Comparison of ENCODE assay signal across 9 cellular contexts in the genomic region with DNA sequence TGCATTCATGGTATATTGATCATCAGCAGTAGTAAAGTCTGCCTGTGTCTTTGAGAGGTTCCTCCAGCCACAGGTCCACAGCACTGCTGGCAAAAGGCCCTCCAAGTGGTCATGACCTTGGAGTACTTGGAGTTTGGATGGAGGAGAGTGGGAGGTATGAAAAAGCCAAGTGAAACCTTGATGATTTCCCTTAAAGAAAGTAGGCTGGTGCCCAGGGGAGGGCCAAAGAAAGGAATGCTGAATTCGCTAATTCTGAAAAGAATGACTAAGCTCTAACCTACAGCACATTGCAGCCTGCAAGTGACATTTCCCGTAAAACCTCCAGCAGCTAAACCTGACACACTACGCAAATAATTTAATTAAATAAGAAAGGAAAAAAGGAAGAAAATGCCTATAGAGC.
DNase-seq lines count a peak whose midpoint lies in the region; ATAC-seq and TF ChIP-seq lines count a peak whose summit lies in the region.
"Had no signal": no experiment of that assay in that cellular context is flagged by ENCODE, and none has a peak within 500 bp of the region (broad histone marks: within the 10 kb centered on the region; RNA-seq: fewer than 3 reads in every experiment).

No MANE protein-coding gene starts in this region.

- H3K4me1 ChIP-seq in heart right ventricle = peaks cover 0 to 23% (median 0%) of the 10 kb centered on the region in 9 donors

- H3K4me1 Mint-ChIP-seq in WTC11 = peaks cover 16% of the 10 kb centered on the region
- peaks cover 71% of the 10 kb centered on the region for H3K4me1 Mint-ChIP-seq in stimulated activated naive CD8-positive, alpha-beta T cell treated with anti-CD3 and anti-CD28 coated beads, Interleukin-15, amount 100 ng/mL, for 72 hours

- H3K9me3 ChIP-seq in heart right ventricle = peaks cover 0 to 21% (median 13%) of the 10 kb centered on the region in 11 donors

- 0 out of 2 replicates have a peak, but pooled peaks cover 4% of the 10 kb centered on the region for H3K27me3 Mint-ChIP-seq in WTC11 (ENCODE audit: low read depth)
- no peaks in the 10 kb centered on the region for H3K27me3 Mint-ChIP-seq in stimulated activated naive CD8-positive, alpha-beta T cell treated with anti-CD3 and anti-CD28 coated beads, Interleukin-15, amount 100 ng/mL, for 72 hours

- TF ChIP-seq CTCF in heart right ventricle (IDR thresholded peaks at IDR 0.05) (no peak), WTC11 (IDR thresholded peaks at IDR 0.05) (no peak)

- H3K36me3 Mint-ChIP-seq in WTC11 = peaks cover 10% of the 10 kb centered on the region

- no peak for DNase-seq in Right ventricle myocardium superior
- no peak for DNase-seq in heart right ventricle
- no peak for DNase-seq in WTC11 (ENCODE audit: low spot score)
- DNase-seq in stimulated activated naive CD8-positive, alpha-beta T cell treated with anti-CD3 and anti-CD28 coated beads, Interleukin-15, amount 100 ng/mL, for 72 hours = no peak
- DNase-seq in DMS114 treated with DMSO at 0.1 percent for 48 hours (lab: John Stamatoyannopoulos, UW; ENCODE audit: unreplicated experiment) = no peak
- no peak for DNase-seq in stimulated activated naive CD4-positive, alpha-beta T cell treated with Interleukin-2 at 50 U/mL for 16 hours (lab: John Stamatoyannopoulos, UW)
- DNase-seq: effector CD4-positive, alpha-beta T cell had no signal

- CTCF ChIA-PET in WTC11 (lab: Charles Lee) = interaction anchor here (1.0 to 1.9 kb wide), 2 partner anchors 12 to 338 kb away, joined by 4 to 9 read pairs; no protein-coding TSS in a partner anchor

- H3K4me3 ChIP-seq in heart right ventricle = no peak overlapping the region

- ATAC-seq in Right ventricle myocardium superior (ENCODE audit: poor library complexity) (peak; percentile 15), heart right ventricle (no peak), WTC11 (peak; percentile 80), esophagus mucosa (peak; percentile 72), GM18868 (IDR thresholded peaks at IDR 0.05; ENCODE audit: unreplicated experiment) (no peak)
- no peak for ATAC-seq in stimulated activated naive CD8-positive, alpha-beta T cell treated with anti-CD3 and anti-CD28 coated beads, Interleukin-15, amount 100 ng/mL, for 72 hours

- POLR2A ChIA-PET in WTC11 (lab: Charles Lee) = interaction anchor here (1.2 kb wide), 1 partner anchor 12 kb away, joined by 3 read pairs; no protein-coding TSS in a partner anchor

- H3K27ac Mint-ChIP-seq in WTC11 = no peak overlapping the region
- H3K27ac Mint-ChIP-seq in stimulated activated naive CD8-positive, alpha-beta T cell treated with anti-CD3 and anti-CD28 coated beads, Interleukin-15, amount 100 ng/mL, for 72 hours = peak overlapping the region; percentile 54 to 84

- peaks cover 18% of the 10 kb centered on the region for H3K9me3 Mint-ChIP-seq in WTC11
- H3K9me3 Mint-ChIP-seq in stimulated activated naive CD8-positive, alpha-beta T cell treated with anti-CD3 and anti-CD28 coated beads, Interleukin-15, amount 100 ng/mL, for 72 hours = peaks cover 12 to 19% of the 10 kb centered on the region in 2 donors

- intact Hi-C loops in Right ventricle myocardium superior (cut with DNase I) (no loop called here), heart right ventricle (cut with DNase I) (loop anchor here in 1 of 10 donors (5.0 kb wide), 1 partner anchor 333 kb away; no protein-coding TSS in a partner anchor)

- WGBS in heart right ventricle, 2 donors = 71 to 92% methylated on average over 3 of the region's 3 CpGs

- H3K27me3 ChIP-seq in heart right ventricle = peaks cover 0 to 18% (median 0%) of the 10 kb centered on the region in 7 donors

- H3K36me3 ChIP-seq in heart right ventricle = no peaks in the 10 kb centered on the region

- no peak overlapping the region for H3K27ac ChIP-seq in heart right ventricle

- no peak overlapping the region for H3K4me3 Mint-ChIP-seq in WTC11
- peak overlapping the region; percentile 45 to 47 for H3K4me3 Mint-ChIP-seq in stimulated activated naive CD8-positive, alpha-beta T cell treated with anti-CD3 and anti-CD28 coated beads, Interleukin-15, amount 100 ng/mL, for 72 hours

TF ChIP-seq in WTC11, 78 proteins besides CTCF, POLR2A, EP300 and RAD21 (continues in another document):
- TF ChIP-seq, protein P1, sequence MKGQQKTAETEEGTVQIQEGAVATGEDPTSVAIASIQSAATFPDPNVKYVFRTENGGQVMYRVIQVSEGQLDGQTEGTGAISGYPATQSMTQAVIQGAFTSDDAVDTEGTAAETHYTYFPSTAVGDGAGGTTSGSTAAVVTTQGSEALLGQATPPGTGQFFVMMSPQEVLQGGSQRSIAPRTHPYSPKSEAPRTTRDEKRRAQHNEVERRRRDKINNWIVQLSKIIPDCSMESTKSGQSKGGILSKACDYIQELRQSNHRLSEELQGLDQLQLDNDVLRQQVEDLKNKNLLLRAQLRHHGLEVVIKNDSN (CRISPR knock-in tag; IDR thresholded peaks at IDR 0.05) = no peak
- TF ChIP-seq, protein P2, sequence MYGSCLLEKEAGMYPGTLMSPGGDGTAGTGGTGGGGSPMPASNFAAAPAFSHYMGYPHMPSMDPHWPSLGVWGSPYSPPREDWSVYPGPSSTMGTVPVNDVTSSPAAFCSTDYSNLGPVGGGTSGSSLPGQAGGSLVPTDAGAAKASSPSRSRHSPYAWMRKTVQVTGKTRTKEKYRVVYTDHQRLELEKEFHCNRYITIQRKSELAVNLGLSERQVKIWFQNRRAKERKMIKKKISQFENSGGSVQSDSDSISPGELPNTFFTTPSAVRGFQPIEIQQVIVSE (CRISPR knock-in tag; IDR thresholded peaks at IDR 0.05; ENCODE audit: borderline replicate concordance) = no peak
- TF ChIP-seq KAT7 (CRISPR knock-in tag; IDR thresholded peaks at IDR 0.05; ENCODE audit: borderline replicate concordance) (no peak), JAZF1 (CRISPR knock-in tag; IDR thresholded peaks at IDR 0.05) (no peak), EMX1 (CRISPR knock-in tag; IDR thresholded peaks at IDR 0.05) (no peak), ZNF263 (CRISPR knock-in tag; IDR thresholded peaks at IDR 0.05; ENCODE audit: low read depth) (no peak), SMAD3 (CRISPR knock-in tag; IDR thresholded peaks at IDR 0.05; ENCODE audit: borderline replicate concordance) (no peak), ATF1 (CRISPR knock-in tag; IDR thresholded peaks at IDR 0.05) (no peak), PRRX2 (CRISPR knock-in tag; IDR thresholded peaks at IDR 0.05) (no peak), NFE2L1 (CRISPR knock-in tag; IDR thresholded peaks at IDR 0.05) (no peak), CREM (CRISPR knock-in tag; IDR thresholded peaks at IDR 0.05) (no peak), ZNF416 (CRISPR knock-in tag; IDR thresholded peaks at IDR 0.05) (no peak), SMAD4 (CRISPR knock-in tag; IDR thresholded peaks at IDR 0.05) (no peak), ZNF671 (CRISPR knock-in tag; IDR thresholded peaks at IDR 0.05) (no peak), JUN (CRISPR knock-in tag; IDR thresholded peaks at IDR 0.05) (no peak)
- TF ChIP-seq, protein P3, sequence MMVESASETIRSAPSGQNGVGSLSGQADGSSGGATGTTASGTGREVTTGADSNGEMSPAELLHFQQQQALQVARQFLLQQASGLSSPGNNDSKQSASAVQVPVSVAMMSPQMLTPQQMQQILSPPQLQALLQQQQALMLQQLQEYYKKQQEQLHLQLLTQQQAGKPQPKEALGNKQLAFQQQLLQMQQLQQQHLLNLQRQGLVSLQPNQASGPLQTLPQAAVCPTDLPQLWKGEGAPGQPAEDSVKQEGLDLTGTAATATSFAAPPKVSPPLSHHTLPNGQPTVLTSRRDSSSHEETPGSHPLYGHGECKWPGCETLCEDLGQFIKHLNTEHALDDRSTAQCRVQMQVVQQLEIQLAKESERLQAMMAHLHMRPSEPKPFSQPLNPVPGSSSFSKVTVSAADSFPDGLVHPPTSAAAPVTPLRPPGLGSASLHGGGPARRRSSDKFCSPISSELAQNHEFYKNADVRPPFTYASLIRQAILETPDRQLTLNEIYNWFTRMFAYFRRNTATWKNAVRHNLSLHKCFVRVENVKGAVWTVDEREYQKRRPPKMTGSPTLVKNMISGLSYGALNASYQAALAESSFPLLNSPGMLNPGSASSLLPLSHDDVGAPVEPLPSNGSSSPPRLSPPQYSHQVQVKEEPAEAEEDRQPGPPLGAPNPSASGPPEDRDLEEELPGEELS (CRISPR knock-in tag; IDR thresholded peaks at IDR 0.05) = no peak
- TF ChIP-seq, protein P4, sequence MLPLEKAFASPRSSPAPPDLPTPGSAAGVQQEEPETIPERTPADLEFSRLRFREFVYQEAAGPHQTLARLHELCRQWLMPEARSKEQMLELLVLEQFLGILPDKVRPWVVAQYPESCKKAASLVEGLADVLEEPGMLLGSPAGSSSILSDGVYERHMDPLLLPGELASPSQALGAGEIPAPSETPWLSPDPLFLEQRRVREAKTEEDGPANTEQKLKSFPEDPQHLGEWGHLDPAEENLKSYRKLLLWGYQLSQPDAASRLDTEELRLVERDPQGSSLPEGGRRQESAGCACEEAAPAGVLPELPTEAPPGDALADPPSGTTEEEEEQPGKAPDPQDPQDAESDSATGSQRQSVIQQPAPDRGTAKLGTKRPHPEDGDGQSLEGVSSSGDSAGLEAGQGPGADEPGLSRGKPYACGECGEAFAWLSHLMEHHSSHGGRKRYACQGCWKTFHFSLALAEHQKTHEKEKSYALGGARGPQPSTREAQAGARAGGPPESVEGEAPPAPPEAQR (CRISPR knock-in tag; IDR thresholded peaks at IDR 0.05) = no peak
- TF ChIP-seq, protein P5, sequence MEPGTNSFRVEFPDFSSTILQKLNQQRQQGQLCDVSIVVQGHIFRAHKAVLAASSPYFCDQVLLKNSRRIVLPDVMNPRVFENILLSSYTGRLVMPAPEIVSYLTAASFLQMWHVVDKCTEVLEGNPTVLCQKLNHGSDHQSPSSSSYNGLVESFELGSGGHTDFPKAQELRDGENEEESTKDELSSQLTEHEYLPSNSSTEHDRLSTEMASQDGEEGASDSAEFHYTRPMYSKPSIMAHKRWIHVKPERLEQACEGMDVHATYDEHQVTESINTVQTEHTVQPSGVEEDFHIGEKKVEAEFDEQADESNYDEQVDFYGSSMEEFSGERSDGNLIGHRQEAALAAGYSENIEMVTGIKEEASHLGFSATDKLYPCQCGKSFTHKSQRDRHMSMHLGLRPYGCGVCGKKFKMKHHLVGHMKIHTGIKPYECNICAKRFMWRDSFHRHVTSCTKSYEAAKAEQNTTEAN (CRISPR knock-in tag; IDR thresholded peaks at IDR 0.05) = no peak

Comparison
In these comparisons a context has a peak if more than half of its experiments do, and no peak if none do; other contexts are left out.
1. ATAC-seq: peak in Right ventricle myocardium superior (single experiment), WTC11 (single experiment) and esophagus mucosa (single experiment); none in heart right ventricle (0 of 8), stimulated activated naive CD8-positive, alpha-beta T cell treated with anti-CD3 and anti-CD28 coated beads, Interleukin-15, amount 100 ng/mL, for 72 hours (single experiment) and GM18868 (single experiment).